9 cellular contexts compared by ENCODE assay signal in genomic region chr21:17045214-17045835, GRCh38.
DNase-seq lines count a peak whose midpoint lies in the region; ATAC-seq and TF ChIP-seq lines count a peak whose summit lies in the region.
"Had no signal": no experiment of that assay in that cellular context is flagged by ENCODE, and none has a peak within 500 bp of the region (broad histone marks: within the 10 kb centered on the region; RNA-seq: fewer than 3 reads in every experiment).

No MANE protein-coding gene starts in this region.

- no TSS peak for BruUV-seq in MCF 10A (replicated peaks; lab: Mats Ljungman, UMichigan)

- no peak overlapping the region for H3K27ac ChIP-seq in breast epithelium
- no peak overlapping the region for H3K27ac ChIP-seq in RWPE1

- H3K9me3 Mint-ChIP-seq in MCF 10A (ENCODE audit: unreplicated experiment) (no peaks in the 10 kb centered on the region), type B pancreatic cell (peaks cover 10% of the 10 kb centered on the region)
- peaks cover 5 to 7% of the 10 kb centered on the region in 2 donors for H3K9me3 Mint-ChIP-seq in stimulated activated naive CD8-positive, alpha-beta T cell treated with anti-CD3 and anti-CD28 coated beads, Interleukin-15, amount 100 ng/mL, for 72 hours

- H3K4me3 Mint-ChIP-seq in MCF 10A (ENCODE audit: unreplicated experiment) (no peak overlapping the region), type B pancreatic cell (no peak overlapping the region)
- no peak overlapping the region for H3K4me3 Mint-ChIP-seq in stimulated activated naive CD8-positive, alpha-beta T cell treated with anti-CD3 and anti-CD28 coated beads, Interleukin-15, amount 100 ng/mL, for 72 hours

- H3K4me1 Mint-ChIP-seq in MCF 10A (ENCODE audit: insufficient read depth, unreplicated experiment): no peaks in the 10 kb centered on the region
- peaks cover 4% of the 10 kb centered on the region for H3K4me1 Mint-ChIP-seq in type B pancreatic cell (ENCODE audit: unreplicated experiment)
- no peaks in the 10 kb centered on the region for H3K4me1 Mint-ChIP-seq in stimulated activated naive CD8-positive, alpha-beta T cell treated with anti-CD3 and anti-CD28 coated beads, Interleukin-15, amount 100 ng/mL, for 72 hours

- ATAC-seq in GM21576 (IDR thresholded peaks at IDR 0.05; ENCODE audit: unreplicated experiment) (no peak), HG02571 (IDR thresholded peaks at IDR 0.05; ENCODE audit: unreplicated experiment) (no peak)
- ATAC-seq in stimulated activated naive CD8-positive, alpha-beta T cell treated with anti-CD3 and anti-CD28 coated beads, Interleukin-15, amount 100 ng/mL, for 72 hours: no peak

- CTCF ChIA-PET in MCF 10A (lab: Yijun Ruan, JAX): interaction anchor here (0.6 to 1.4 kb wide), 7 partner anchors 11 to 224 kb away, joined by 3 to 4 read pairs (median 3); no protein-coding TSS in a partner anchor
- CTCF ChIA-PET in RWPE1 (lab: Yijun Ruan, JAX): interaction anchor here (0.6 kb wide), 1 partner anchor 52 kb away, joined by 4 read pairs; no protein-coding TSS in a partner anchor

- H3K27me3 Mint-ChIP-seq in MCF 10A (ENCODE audit: insufficient read depth, unreplicated experiment) (no peaks in the 10 kb centered on the region), type B pancreatic cell (no peaks in the 10 kb centered on the region)
- no peaks in the 10 kb centered on the region for H3K27me3 Mint-ChIP-seq in stimulated activated naive CD8-positive, alpha-beta T cell treated with anti-CD3 and anti-CD28 coated beads, Interleukin-15, amount 100 ng/mL, for 72 hours

- H3K36me3 ChIP-seq in breast epithelium: no peaks in the 10 kb centered on the region

- no peaks in the 10 kb centered on the region for H3K4me1 ChIP-seq in breast epithelium

- no peaks in the 10 kb centered on the region for H3K27me3 ChIP-seq in breast epithelium

- peak; percentile 52 for TF ChIP-seq CTCF in MCF 10A (IDR thresholded peaks at IDR 0.05; ENCODE audit: unreplicated experiment)
- peak in 1 of 3 donors; percentile 26 for TF ChIP-seq CTCF in breast epithelium (IDR thresholded peaks at IDR 0.05)
- peak; percentile 34; the same call in 1 of the 2 replicates for TF ChIP-seq CTCF in RWPE1 (conservative IDR thresholded peaks at IDR 0.05; ENCODE audit: low read depth)
- peak; percentile 68 for TF ChIP-seq CTCF in type B pancreatic cell (conservative IDR thresholded peaks at IDR 0.05)

- H3K9me3 ChIP-seq in breast epithelium: no peaks in the 10 kb centered on the region

- H3K27ac Mint-ChIP-seq in MCF 10A (ENCODE audit: low read depth, unreplicated experiment) (no peak overlapping the region), type B pancreatic cell (no peak overlapping the region)
- no peak overlapping the region for H3K27ac Mint-ChIP-seq in stimulated activated naive CD8-positive, alpha-beta T cell treated with anti-CD3 and anti-CD28 coated beads, Interleukin-15, amount 100 ng/mL, for 72 hours

- POLR2A ChIA-PET in MCF 10A (lab: Yijun Ruan, JAX) (no interaction called here), RWPE1 (lab: Yijun Ruan, JAX; ENCODE audit: low non-redundant PET) (no interaction called here)

- no peak for TF ChIP-seq POLR2A in breast epithelium (IDR thresholded peaks at IDR 0.05)

- peak; percentile 45 for DNase-seq in MCF 10A (ENCODE audit: unreplicated experiment)
- DNase-seq in breast epithelium (ENCODE audit: low spot score in 2 of 2): no peak
- DNase-seq in RWPE1 (ENCODE audit: low spot score): no peak
- DNase-seq in glomerular endothelial cell (ENCODE audit: extremely low read depth, low read depth, low spot score): peak; percentile 14
- no peak for DNase-seq in type B pancreatic cell (ENCODE audit: extremely low spot score, unreplicated experiment)
- DNase-seq in stimulated activated naive CD8-positive, alpha-beta T cell treated with anti-CD3 and anti-CD28 coated beads, Interleukin-15, amount 100 ng/mL, for 72 hours: no peak

- no peak overlapping the region for H3K4me3 ChIP-seq in breast epithelium
- H3K4me3 ChIP-seq: lung had no signal

- H3K36me3 Mint-ChIP-seq in MCF 10A (ENCODE audit: insufficient read depth, unreplicated experiment) (no peaks in the 10 kb centered on the region), type B pancreatic cell (peaks cover 4% of the 10 kb centered on the region)

- intact Hi-C loops in MCF 10A (cut with micrococcal nuclease): loop anchor here (1.0 to 10.0 kb wide), 5 partner anchors 103 to 1042 kb away; no protein-coding TSS in a partner anchor
- intact Hi-C loops in breast epithelium (cut with DNase I; ENCODE audit: low total_unique reads): no loop called here

Comparison
In these comparisons a context has a peak if more than half of its experiments do, and no peak if none do; other contexts are left out.
1. DNase-seq: peak in MCF 10A (single experiment) and glomerular endothelial cell (single experiment); none in breast epithelium (0 of 2), RWPE1 (single experiment), type B pancreatic cell (single experiment) and stimulated activated naive CD8-positive, alpha-beta T cell treated with anti-CD3 and anti-CD28 coated beads, Interleukin-15, amount 100 ng/mL, for 72 hours (0 of 2).